23 cellular contexts compared by ENCODE assay signal in genomic region chrX:97527725-97528124, GRCh38.
DNase-seq lines count a peak whose midpoint lies in the region; ATAC-seq and TF ChIP-seq lines count a peak whose summit lies in the region.
"Had no signal": no experiment of that assay in that cellular context is flagged by ENCODE, and none has a peak within 500 bp of the region (broad histone marks: within the 10 kb centered on the region; RNA-seq: fewer than 3 reads in every experiment).

No MANE protein-coding gene starts in this region.

- H3K27me3 ChIP-seq in DOHH2 (ENCODE audit: control insufficient read depth, low read length) (no peaks in the 10 kb centered on the region), Karpas-422 (ENCODE audit: low read length) (no peaks in the 10 kb centered on the region)

- no peaks in the 10 kb centered on the region; the same call in 1 of the 2 replicates for H3K9me3 ChIP-seq in DOHH2 (ENCODE audit: control insufficient read depth, insufficient read depth, low read length)
- H3K9me3 ChIP-seq in Karpas-422 (ENCODE audit: low read length) = peaks cover 21% of the 10 kb centered on the region
- H3K9me3 ChIP-seq in OCI-LY7 (ENCODE audit: low read length) = no peaks in the 10 kb centered on the region

- ATAC-seq in GM21390 (IDR thresholded peaks at IDR 0.05; ENCODE audit: unreplicated experiment) = peak; percentile 63
- no peak for ATAC-seq in HG02884 (IDR thresholded peaks at IDR 0.05; ENCODE audit: unreplicated experiment)
- ATAC-seq: activated CD4-positive, CD25-positive, alpha-beta regulatory T cell treated with anti-CD3 and anti-CD28 coated beads, Interleukin-2, amount 50 U/mL, for 24 hours; natural killer cell; stimulated activated naive CD8-positive, alpha-beta T cell treated with anti-CD3 and anti-CD28 coated beads, Interleukin-15, Interleukin-2, amounts not matched to agents 100 U/mL and 50 U/mL, for 24 hours had no signal

- TF ChIP-seq CTCF in DOHH2 (IDR thresholded peaks at IDR 0.05; ENCODE audit: low read depth, low read length, poor library complexity, severe bottlenecking) = no peak
- TF ChIP-seq CTCF in OCI-LY7 (conservative IDR thresholded peaks at IDR 0.05; ENCODE audit: low read length) = no peak

- H3K4me2 ChIP-seq in DOHH2 (ENCODE audit: low read length) = no peak overlapping the region
- no peak overlapping the region for H3K4me2 ChIP-seq in Karpas-422 (ENCODE audit: low read depth, low read length, poor library complexity, severe bottlenecking)
- no peak overlapping the region for H3K4me2 ChIP-seq in OCI-LY7 (ENCODE audit: low read length)

- H3K36me3 ChIP-seq in DOHH2 (ENCODE audit: control insufficient read depth, low read length) (no peaks in the 10 kb centered on the region), Karpas-422 (ENCODE audit: insufficient read depth, low read length) (no peaks in the 10 kb centered on the region), OCI-LY7 (ENCODE audit: insufficient read depth, low read length) (no peaks in the 10 kb centered on the region; the same call in 1 of the 2 replicates)
- H3K36me3 ChIP-seq: thoracic aorta had no signal

- H3K9ac ChIP-seq in Karpas-422 (ENCODE audit: low read length) = no peak overlapping the region

- no peaks in the 10 kb centered on the region for H3K9me2 ChIP-seq in DOHH2 (replicated peaks; ENCODE audit: control insufficient read depth, low read length)
- H3K9me2 ChIP-seq in Karpas-422 (replicated peaks; ENCODE audit: insufficient read depth, low read length) = no peaks in the 10 kb centered on the region
- H3K9me2 ChIP-seq in OCI-LY7 (ENCODE audit: insufficient read depth, low read length) = no peaks in the 10 kb centered on the region

- peak overlapping the region; percentile 30 for H3K27ac ChIP-seq in DOHH2 (ENCODE audit: low read depth, low read length)
- no peak overlapping the region for H3K27ac ChIP-seq in Karpas-422 (ENCODE audit: low read length)
- H3K27ac ChIP-seq in OCI-LY7 (ENCODE audit: low read depth, low read length, poor library complexity, severe bottlenecking) = peak overlapping the region; percentile 45
- H3K27ac ChIP-seq: thoracic aorta had no signal

- CTCF ChIA-PET in OCI-LY7 (lab: Charles Lee; ENCODE audit: unreplicated experiment) = no interaction called here

- intact Hi-C loops in OCI-LY7 (cut with micrococcal nuclease; ENCODE audit: unreplicated experiment) = no loop called here

- DNase-seq in Karpas-422 = peak; percentile 59
- DNase-seq in OCI-LY7 (ENCODE audit: low spot score) = peak; percentile 25
- no peak for DNase-seq in LoVo (ENCODE audit: low spot score)
- no peak for DNase-seq in NCI-H748 treated with DMSO at 0.1 percent for 48 hours (lab: John Stamatoyannopoulos, UW)
- DNase-seq in activated gamma-delta T cell (lab: John Stamatoyannopoulos, UW) = no peak
- DNase-seq: activated CD4-positive, alpha-beta memory T cell treated with anti-CD3 and anti-CD28 coated beads for 36 hours; activated CD8-positive, alpha-beta memory T cell treated with anti-CD3 and anti-CD28 coated beads, Interleukin-2, amount 50 U/mL, for 4 hours; activated naive CD4-positive, alpha-beta T cell treated with anti-CD3 and anti-CD28 coated beads, Interleukin-2, amount 50 U/mL, for 16 hours; amygdala; CD4-positive, CD25-positive, alpha-beta regulatory T cell; effector CD8-positive, alpha-beta T cell; glutamatergic neuron; natural killer cell; NCI-H1048; NCI-H187; NCI-H526; stimulated activated naive CD8-positive, alpha-beta T cell treated with anti-CD3 and anti-CD28 coated beads, Interleukin-15, Interleukin-2, amounts not matched to agents 100 U/mL and 50 U/mL, for 24 hours; T-helper 1 cell had no signal

- BruUV-seq in OCI-LY7 (replicated peaks; lab: Mats Ljungman, UMichigan) = no TSS peak

- H3K79me2 ChIP-seq in DOHH2 (ENCODE audit: control insufficient read depth, low read length) = no peaks in the 10 kb centered on the region
- no peaks in the 10 kb centered on the region for H3K79me2 ChIP-seq in Karpas-422 (ENCODE audit: low read length)
- no peaks in the 10 kb centered on the region for H3K79me2 ChIP-seq in OCI-LY7 (ENCODE audit: insufficient read depth, low read depth, low read length)

- H3K4me1 ChIP-seq in DOHH2 (ENCODE audit: control insufficient read depth, low read length) (peaks cover 30% of the 10 kb centered on the region), Karpas-422 (ENCODE audit: low read length) (peaks cover 18% of the 10 kb centered on the region), OCI-LY7 (ENCODE audit: insufficient read depth, low read length, poor library complexity, severe bottlenecking) (peaks cover 16% of the 10 kb centered on the region)

- H4K20me1 ChIP-seq in DOHH2 (ENCODE audit: control insufficient read depth, insufficient read depth, low read depth, low read length) = no peaks in the 10 kb centered on the region
- no peaks in the 10 kb centered on the region for H4K20me1 ChIP-seq in Karpas-422 (ENCODE audit: insufficient read depth, low read depth, low read length)
- H4K20me1 ChIP-seq in OCI-LY7 (ENCODE audit: insufficient read depth, low read length) = no peaks in the 10 kb centered on the region

- POLR2A ChIA-PET in OCI-LY7 (lab: Charles Lee) = no interaction called here

- H2AFZ ChIP-seq in Karpas-422 (ENCODE audit: low read length) (no peak overlapping the region), OCI-LY7 (ENCODE audit: low read length) (peak overlapping the region; percentile 19; the same call in 1 of the 2 replicates)

- no peak overlapping the region for H3K4me3 ChIP-seq in DOHH2 (ENCODE audit: low read length)
- H3K4me3 ChIP-seq in Karpas-422 (ENCODE audit: low read length) = no peak overlapping the region
- H3K4me3 ChIP-seq in OCI-LY7 (ENCODE audit: low read depth, low read length, poor library complexity, severe bottlenecking) = no peak overlapping the region
- H3K4me3 ChIP-seq: thoracic aorta had no signal

- no peaks in the 10 kb centered on the region for H3F3A ChIP-seq in DOHH2 (ENCODE audit: control insufficient read depth, insufficient read depth)

Comparison
In these comparisons a context has a peak if more than half of its experiments do, and no peak if none do; other contexts are left out.
1. DNase-seq: peak in Karpas-422 (single experiment) and OCI-LY7 (single experiment); none in LoVo (single experiment), NCI-H748 treated with DMSO at 0.1 percent for 48 hours (single experiment) and activated gamma-delta T cell (single experiment).